Comparison of ENCODE assay signal across 8 cellular contexts in genomic region chr22:29603358-29604191, GRCh38. TPM values are rescaled to one million over a fixed set of nuclear protein-coding genes. Genes with fewer than 3 reads are reported as not detected.
A peak's percentile ranks its signal among the peaks of the same experiment; 100 is the strongest.
DNase-seq lines count a peak whose midpoint lies in the region; ATAC-seq, FAIRE-seq and TF ChIP-seq lines count a peak whose summit lies in the region.

Gene NF2 (plus strand): TSS chr22:29603633. CDS start chr22:29603999, 366 bp downstream.

- DNase-seq in DMS114 treated with DMSO at 0.1 percent for 48 hours (lab: John Stamatoyannopoulos, UW; ENCODE audit: unreplicated experiment) (peak; percentile 97), IMR-90 (peak; percentile 99), OCI-M1 (lab: John Stamatoyannopoulos, UW) (peak; percentile 99), activated T-cell treated with anti-CD3 and anti-CD28 coated beads for 24 hours (ENCODE audit: low read depth) (peak; percentile 97), endothelial cell of umbilical vein (ENCODE audit: low read depth, low spot score) (peak; percentile 100), middle frontal gyrus (ENCODE audit: extremely low spot score, low spot score) (peak; percentile 99)
- DNase-seq in stimulated activated CD8-positive, alpha-beta memory T cell treated with anti-CD3 and anti-CD28 coated beads, Interleukin-2, amount 100 ng/mL, for 48 hours (ENCODE audit: low read depth in 2 of 2) = peak; percentile 96 to 97

- intact Hi-C loops in IMR-90 (cut with micrococcal nuclease) = no loop called here
- intact Hi-C loops in endothelial cell of umbilical vein (cut with micrococcal nuclease) = loop anchor here (1.0 kb wide), 3 partner anchors 19 to 50 kb away; partner anchors contain the start of gene THOC5

- TF ChIP-seq POLR2A in IMR-90 (IDR thresholded peaks at IDR 0.05; ENCODE audit: low read depth, low read length) (no peak; the same call in 1 of the 2 replicates), endothelial cell of umbilical vein (IDR thresholded peaks at IDR 0.05; ENCODE audit: low read depth, low read length) (peak; percentile 82)

- H2BK15ac ChIP-seq in IMR-90 (ENCODE audit: low read depth, low read length) = 0 out of 3 replicates have a peak within 1 kb of the TSS, but pooled peaks have one; percentile 46

- H2AK9ac ChIP-seq in IMR-90 (replicated peaks; ENCODE audit: low read depth, low read length, poor library complexity) = peak within 1 kb of the TSS; percentile 92

- H3K79me1 ChIP-seq in IMR-90 (ENCODE audit: low read depth in 1 of 2, low read length in 2 of 2) = peaks cover 3 to 33% of the 10 kb centered on the region in 2 experiments; a peak in 3 of 4 replicates

- in situ Hi-C loops in IMR-90 (cut with MboI; ENCODE audit: low sequenced_read_pairs) = no loop called here

- H3K4ac ChIP-seq in IMR-90 (ENCODE audit: low read depth, low read length) = peak within 1 kb of the TSS; percentile 89

- peak within 1 kb of the TSS; percentile 46; the same call in 1 of the 2 replicates for H2AK5ac ChIP-seq in IMR-90 (ENCODE audit: low read depth, low read length)

- peak; percentile 95 for ATAC-seq in GM21528 (IDR thresholded peaks at IDR 0.05; ENCODE audit: low FRiP score, unreplicated experiment)
- peak; percentile 99 for ATAC-seq in IMR-90 (ENCODE audit: low read depth)

- H3K56ac ChIP-seq in IMR-90 (ENCODE audit: extremely low read depth, insufficient read depth, low read length) = peak within 1 kb of the TSS; percentile 91

- H3K4me1 ChIP-seq in IMR-90 (ENCODE audit: control insufficient read depth, insufficient read depth, low read length) (peaks cover 10% of the 10 kb centered on the region; the same call in 1 of the 2 replicates), endothelial cell of umbilical vein (ENCODE audit: control insufficient read depth, extremely low read depth, insufficient read depth, low read length) (peaks cover 35% of the 10 kb centered on the region)

- H3K4me2 ChIP-seq in IMR-90 (ENCODE audit: low read depth, low read length) (peak within 1 kb of the TSS; percentile 100), endothelial cell of umbilical vein (ENCODE audit: insufficient read depth, low read length) (peak within 1 kb of the TSS; percentile 99)

- peak within 1 kb of the TSS; percentile 68 for H3K18ac ChIP-seq in IMR-90 (ENCODE audit: low read depth, low read length)

- H3K9me1 ChIP-seq in IMR-90 (ENCODE audit: insufficient read depth, low read length) (peaks cover 6% of the 10 kb centered on the region), endothelial cell of umbilical vein (replicated peaks; ENCODE audit: control insufficient read depth, extremely low read depth, insufficient read depth, low read length) (no peaks in the 10 kb centered on the region)

- peak within 1 kb of the TSS; percentile 90 for H2BK5ac ChIP-seq in IMR-90 (ENCODE audit: low read depth, low read length, poor library complexity, severe bottlenecking)

- H2BK120ac ChIP-seq in IMR-90 (ENCODE audit: low read depth, low read length) = peak within 1 kb of the TSS; percentile 73; the same call in 1 of the 2 replicates

- H3K79me2 ChIP-seq in endothelial cell of umbilical vein (ENCODE audit: control insufficient read depth, insufficient read depth, low read length) = peaks cover 47% of the 10 kb centered on the region

- dilution Hi-C loops in IMR-90 (cut with HindIII; ENCODE audit: low sequenced_read_pairs, unreplicated experiment) = no loop called here
- dilution Hi-C loops in endothelial cell of umbilical vein (cut with MboI; ENCODE audit: extremely low pct_ligation_motif_present, low sequenced_read_pairs) = no loop called here

- WGBS in IMR-90 (ENCODE audit: extremely low coverage in 2 of 2, insufficient read length in 1 of 2), 2 experiments = 0% methylated on average over 33 of the region's 84 CpGs; no CpG with 5 or more reads in 1 of the 2 experiments

- CTCF ChIA-PET in IMR-90 (lab: Yijun Ruan, JAX) = no interaction called here
- CTCF ChIA-PET in endothelial cell of umbilical vein (lab: Charles Lee) = interaction anchor here (1.3 to 3.6 kb wide), 8 partner anchors 13 to 66 kb away, joined by 4 to 28 read pairs (median 11); partner anchors contain the start of gene THOC5

- H3K4me3 ChIP-seq in IMR-90 (ENCODE audit: insufficient read depth, low read depth, low read length) = peak within 1 kb of the TSS; percentile 100
- peak within 1 kb of the TSS; percentile 98 to 99 (median 98) for H3K4me3 ChIP-seq in endothelial cell of umbilical vein (replicated peaks in 1 of 3; ENCODE audit: insufficient read depth in 1 of 3, low read depth in 1 of 3, low read length in 3 of 3)

- POLR2A ChIA-PET in IMR-90 (lab: Charles Lee; ENCODE audit: unreplicated experiment) = no interaction called here
- POLR2A ChIA-PET in endothelial cell of umbilical vein (lab: Charles Lee) = interaction anchor here (0.7 to 1.7 kb wide), 2 partner anchors 20 to 803 kb away, joined by 4 to 8 read pairs; partner anchors contain the start of gene XBP1

- peak within 1 kb of the TSS; percentile 92 for H4K5ac ChIP-seq in IMR-90 (ENCODE audit: low read depth, low read length)

- TF ChIP-seq CTCF in IMR-90 (conservative IDR thresholded peaks at IDR 0.05; ENCODE audit: low read depth, low read length) (no peak), endothelial cell of umbilical vein (IDR thresholded peaks at IDR 0.05; ENCODE audit: extremely low read depth in 1 of 2, insufficient read depth in 1 of 2, low read depth in 1 of 2, low read length in 2 of 2) (no peak)

- H3K9ac ChIP-seq in IMR-90 (ENCODE audit: low read depth, low read length) (peak within 1 kb of the TSS; percentile 93), endothelial cell of umbilical vein (replicated peaks; ENCODE audit: extremely low read depth, insufficient read depth, low read length) (peak within 1 kb of the TSS; percentile 84)

- H4K20me1 ChIP-seq in IMR-90 (ENCODE audit: insufficient read depth, low read length) (no peaks in the 10 kb centered on the region; the same call in 1 of the 2 replicates), endothelial cell of umbilical vein (replicated peaks; ENCODE audit: control insufficient read depth, extremely low read depth, insufficient read depth, low read length) (no peaks in the 10 kb centered on the region)

- H3K9me3 ChIP-seq in IMR-90 (ENCODE audit: control insufficient read depth, insufficient read depth, low read length) = no peaks in the 10 kb centered on the region
- no peaks in the 10 kb centered on the region for H3K9me3 ChIP-seq in endothelial cell of umbilical vein (replicated peaks; ENCODE audit: control insufficient read depth, insufficient read depth, low read length)

- no peak for TF ChIP-seq RAD21 in IMR-90 (IDR thresholded peaks at IDR 0.05; ENCODE audit: low read length)

- FAIRE-seq in endothelial cell of umbilical vein (lab: Jason Lieb, UNC) = peak; percentile 100

- H2BK20ac ChIP-seq in IMR-90 (ENCODE audit: low read depth, low read length) = 0 out of 2 replicates have a peak within 1 kb of the TSS, but pooled peaks have one; percentile 20

- H3K27me3 ChIP-seq in IMR-90 (ENCODE audit: control insufficient read depth, insufficient read depth, low read length) = no peaks in the 10 kb centered on the region
- no peaks in the 10 kb centered on the region for H3K27me3 ChIP-seq in endothelial cell of umbilical vein (ENCODE audit: control insufficient read depth in 2 of 2, insufficient read depth in 2 of 2, low read length in 2 of 2)

- H3K36me3 ChIP-seq in IMR-90 (ENCODE audit: control insufficient read depth, insufficient read depth, low read length) (peaks cover 4% of the 10 kb centered on the region), endothelial cell of umbilical vein (ENCODE audit: control insufficient read depth in 2 of 2, extremely low read depth in 1 of 2, insufficient read depth in 2 of 2, low read length in 2 of 2) (peaks cover 0 to 3% of the 10 kb centered on the region in 2 experiments)

- H3K27ac ChIP-seq in IMR-90 (ENCODE audit: insufficient read depth, low read length) = peak within 1 kb of the TSS; percentile 93
- H3K27ac ChIP-seq in endothelial cell of umbilical vein (ENCODE audit: insufficient read depth, low read depth, low read length) = peak within 1 kb of the TSS; percentile 86

- H2AFZ ChIP-seq in IMR-90 (replicated peaks; ENCODE audit: low read length, poor library complexity) = peak within 1 kb of the TSS; percentile 98
- H2AFZ ChIP-seq in endothelial cell of umbilical vein (ENCODE audit: low read depth, low read length) = peak within 1 kb of the TSS; percentile 70

- BruUV-seq in IMR-90 (replicated peaks; lab: Mats Ljungman, UMichigan) = TSS peak; percentile 79
- TSS peak; percentile 60 for BruUV-seq in endothelial cell of umbilical vein (replicated peaks; lab: Mats Ljungman, UMichigan)

- H3K14ac ChIP-seq in IMR-90 (replicated peaks; ENCODE audit: low read depth, low read length) = peak within 1 kb of the TSS; percentile 96

- peak within 1 kb of the TSS; percentile 68 for H4K91ac ChIP-seq in IMR-90 (ENCODE audit: insufficient read depth, low read depth, low read length)

- H4K8ac ChIP-seq in IMR-90 (ENCODE audit: low read depth in 2 of 2, low read length in 2 of 2) = peak within 1 kb of the TSS; percentile 58 to 99; a peak in 3 of 4 replicates

- peak within 1 kb of the TSS; percentile 95 for H3K23ac ChIP-seq in IMR-90 (ENCODE audit: low read depth, low read length)

TF ChIP-seq in IMR-90, 13 proteins besides CTCF, POLR2A, EP300 and RAD21 (continues in another document):
- no peak for TF ChIP-seq MAFK (IDR thresholded peaks at IDR 0.05; ENCODE audit: low read depth, low read length)

TF ChIP-seq in endothelial cell of umbilical vein, 7 proteins besides CTCF, POLR2A, EP300 and RAD21 (continues in another document):
- peak; percentile 53 for TF ChIP-seq FOS (IDR thresholded peaks at IDR 0.05; ENCODE audit: borderline replicate concordance, insufficient read depth, low read length)
- TF ChIP-seq POLR2AphosphoS5 (IDR thresholded peaks at IDR 0.05; ENCODE audit: insufficient read depth, low read depth, low read length) = peak; percentile 90
- TF ChIP-seq MAX (IDR thresholded peaks at IDR 0.05; ENCODE audit: insufficient read depth, insufficient read length) = peak; percentile 18

RNA-seq across cellular contexts. Expression of gene NF2, which starts in this region (rescaled TPM):
- total RNA-seq in IMR-90 (2012; rRNA removed) (151 and 181 TPM in 2 replicates), endothelial cell of umbilical vein (114 and 115 TPM in 2 replicates)
- polyA plus RNA-seq in IMR-90 (2012; rRNA removed) (56.5 and 59.0 TPM in 2 replicates), endothelial cell of umbilical vein (27.8 and 33.8 TPM in 2 replicates)
- 34.7 and 46.5 TPM in 2 replicates for polyA plus RNA-seq in IMR-90 (2012; cell fraction: cytosol; rRNA removed)
- 36.3 and 38.6 TPM in 2 replicates for polyA plus RNA-seq in IMR-90 (2012; cell fraction: nucleus; rRNA removed; ENCODE audit: low replicate concordance)
- polyA plus RNA-seq in endothelial cell of umbilical vein (2011; cell fraction: cytosol; rRNA removed) = 34.5 and 37.1 TPM in 2 replicates
- polyA plus RNA-seq in endothelial cell of umbilical vein (2011; cell fraction: nucleus; rRNA removed) = 30.8 and 43.2 TPM in 2 replicates
- polyA plus RNA-seq in endothelial cell of umbilical vein (2012) = 30.4 and 40.0 TPM in 2 replicates
- 64.5 and 65.3 TPM in 2 replicates for polyA minus RNA-seq in endothelial cell of umbilical vein
- 18.5 TPM for polyA minus RNA-seq in endothelial cell of umbilical vein (2011; cell fraction: cytosol; rRNA and poly(A)+ RNA removed)
- polyA minus RNA-seq in endothelial cell of umbilical vein (2011; cell fraction: nucleus; rRNA and poly(A)+ RNA removed) = 31.3 and 39.8 TPM in 2 replicates

Comparison
In these comparisons a context has a peak if more than half of its experiments do, and no peak if none do; other contexts are left out.
1. Peak in every context shown above with its lines: DNase-seq, ATAC-seq, H3K4me3 ChIP-seq and H3K27ac ChIP-seq.